In genomic region chr2:202337133-202337532, GRCh38 we compare ENCODE assay signal across 16 cellular contexts. TPM values are rescaled to one million over a fixed set of nuclear protein-coding genes. Genes with fewer than 3 reads are reported as not detected.
DNase-seq lines count a peak whose midpoint lies in the region; ATAC-seq and TF ChIP-seq lines count a peak whose summit lies in the region.
"Had no signal": no experiment of that assay in that cellular context is flagged by ENCODE, and none has a peak within 500 bp of the region (broad histone marks: within the 10 kb centered on the region; RNA-seq: fewer than 3 reads in every experiment).

No MANE protein-coding gene starts in this region.

- TF ChIP-seq POLR2A in thyroid gland (IDR thresholded peaks at IDR 0.05) = no peak

- H3K36me3 ChIP-seq in thyroid gland = no peaks in the 10 kb centered on the region
- H3K36me3 ChIP-seq in WERI-Rb-1 = no peaks in the 10 kb centered on the region

- WGBS in thyroid gland, 2 donors = 13 to 16% methylated on average over 2 of the region's 2 CpGs

- peaks cover 0 to 3% of the 10 kb centered on the region in 2 donors for H3K4me1 ChIP-seq in thyroid gland

- H3K27me3 ChIP-seq in thyroid gland (no peaks in the 10 kb centered on the region), WERI-Rb-1 (ENCODE audit: insufficient read depth, low read depth, severe bottlenecking) (no peaks in the 10 kb centered on the region)

- H3K4me3 ChIP-seq in thyroid gland (replicated peaks in 1 of 3) = no peak overlapping the region
- no peak overlapping the region for H3K4me3 ChIP-seq in WERI-Rb-1 (ENCODE audit: low read depth, low read length)

- intact Hi-C loops in left ventricle myocardium superior (cut with micrococcal nuclease) = no loop called here
- intact Hi-C loops in Right ventricle myocardium superior (cut with DNase I) = no loop called here
- intact Hi-C loops in thyroid gland (cut with DNase I) = no loop called here

- H3K9me3 ChIP-seq in thyroid gland (no peaks in the 10 kb centered on the region), WERI-Rb-1 (ENCODE audit: severe bottlenecking) (no peaks in the 10 kb centered on the region)

- H3K27ac ChIP-seq in thyroid gland (no peak overlapping the region), WERI-Rb-1 (no peak overlapping the region)

- DNase-seq in left ventricle myocardium superior = no peak
- DNase-seq in Right ventricle myocardium superior = no peak
- peak; percentile 30 for DNase-seq in M059J (ENCODE audit: low read depth)
- peak; percentile 34 for DNase-seq in glomerular visceral epithelial cell (ENCODE audit: extremely low spot score)
- peak; percentile 63 to 64 for DNase-seq in thyroid gland
- no peak for DNase-seq in NK-92 treated with Interleukin-12 subunit alpha and Interleukin-12 subunit beta, amount 100 ng/mL, for 24 hours (lab: John Stamatoyannopoulos, UW)
- DNase-seq in WERI-Rb-1 = no peak
- DNase-seq: ACHN, GOT3, HFFc6, MM.1S, NCI-H187 treated with DMSO at 0.1 percent for 48 hours, NCI-H69, SHP77, T-helper 17 cell had no signal

- TF ChIP-seq CTCF in thyroid gland (IDR thresholded peaks at IDR 0.05) (no peak), WERI-Rb-1 (IDR thresholded peaks at IDR 0.05; ENCODE audit: low read depth, low read length) (no peak)

- ATAC-seq in left ventricle myocardium superior (peak; percentile 58), Right ventricle myocardium superior (ENCODE audit: poor library complexity) (no peak), GM18858 (IDR thresholded peaks at IDR 0.05; ENCODE audit: unreplicated experiment) (no peak)
- ATAC-seq: T-helper 17 cell had no signal

RNA-seq across cellular contexts. Expression of gene BMPR2, which starts 39.0 kb away (rescaled TPM):
- 50.0 TPM for total RNA-seq in left ventricle myocardium superior
- 45.9 TPM for total RNA-seq in Right ventricle myocardium superior
- total RNA-seq in M059J (2014; rRNA removed; shearing (Covaris generic)) = 14.6 and 16.7 TPM in 2 replicates
- 10 to 100 TPM; 50.1 to 67.0 (median 56.3) TPM for total RNA-seq in thyroid gland

Comparison
In these comparisons a context has a peak if more than half of its experiments do, and no peak if none do; other contexts are left out.
1. DNase-seq: peak in M059J (single experiment), glomerular visceral epithelial cell (single experiment) and thyroid gland (2 of 2); none in left ventricle myocardium superior (single experiment), Right ventricle myocardium superior (single experiment), NK-92 treated with Interleukin-12 subunit alpha and Interleukin-12 subunit beta, amount 100 ng/mL, for 24 hours (single experiment) and WERI-Rb-1 (single experiment).